18 cellular contexts compared by ENCODE assay signal in genomic region chr1:177206831-177207230, GRCh38. TPM values are rescaled to one million over a fixed set of nuclear protein-coding genes. Genes with fewer than 3 reads are reported as not detected.
DNase-seq lines count a peak whose midpoint lies in the region; ATAC-seq and TF ChIP-seq lines count a peak whose summit lies in the region.
"Had no signal": no experiment of that assay in that cellular context is flagged by ENCODE, and none has a peak within 500 bp of the region (broad histone marks: within the 10 kb centered on the region; RNA-seq: fewer than 3 reads in every experiment).

No MANE protein-coding gene starts in this region.

- H3K79me2 ChIP-seq in GM23248 (ENCODE audit: insufficient read depth) (no peaks in the 10 kb centered on the region), neural cell (replicated peaks; ENCODE audit: insufficient read depth, low read length) (no peaks in the 10 kb centered on the region)

- DNase-seq in DMS153 (lab: John Stamatoyannopoulos, UW) (peak; percentile 37), DMS153 treated with DMSO at 0.1 percent for 48 hours (lab: John Stamatoyannopoulos, UW; ENCODE audit: unreplicated experiment) (no peak), GM23248 (peak; percentile 33), dorsolateral prefrontal cortex (no peak), natural killer cell (no peak), H4 (ENCODE audit: low spot score) (no peak)
- DNase-seq: CD4-positive, alpha-beta T cell; H9; NCI-H1092 treated with DMSO at 0.1 percent for 48 hours; NCI-H2081; SHP77 had no signal

- H3K9me3 ChIP-seq in GM23248 (ENCODE audit: low read depth) (no peaks in the 10 kb centered on the region), neural cell (ENCODE audit: low read length) (no peaks in the 10 kb centered on the region)

- TF ChIP-seq CTCF in dorsolateral prefrontal cortex (IDR thresholded peaks at IDR 0.05 in 54 of 56, conservative IDR thresholded peaks at IDR 0.05 in 2 of 56; ENCODE audit: low read depth in 1 of 56, partially characterized antibody in 56 of 56) (no peak), neural cell (IDR thresholded peaks at IDR 0.05; ENCODE audit: poor library complexity, severe bottlenecking) (no peak), natural killer cell (IDR thresholded peaks at IDR 0.05) (no peak)

- no peaks in the 10 kb centered on the region for H3K9me2 ChIP-seq in GM23248 (ENCODE audit: insufficient read depth)
- H3K9me2 ChIP-seq in neural cell (ENCODE audit: insufficient read depth, low read length): no peaks in the 10 kb centered on the region

- ATAC-seq in HG02840 (IDR thresholded peaks at IDR 0.05; ENCODE audit: low FRiP score, unreplicated experiment) (no peak), natural killer cell (no peak)
- ATAC-seq: SK-N-SH treated with all-trans-retinoic acid at 6 μM for 48 hours had no signal

- H3K36me3 Mint-ChIP-seq in natural killer cell: no peaks in the 10 kb centered on the region

- no peaks in the 10 kb centered on the region for H3K4me1 Mint-ChIP-seq in natural killer cell
- H3K4me1 Mint-ChIP-seq: H9 had no signal

- intact Hi-C loops in dorsolateral prefrontal cortex (cut with DNase I): no loop called here
- intact Hi-C loops in natural killer cell (cut with micrococcal nuclease): no loop called here

- in situ Hi-C loops in GM23248 (cut with MboI): no loop called here

- H3K36me3 ChIP-seq in GM23248 (ENCODE audit: low read depth): no peaks in the 10 kb centered on the region
- no peaks in the 10 kb centered on the region for H3K36me3 ChIP-seq in neural cell (ENCODE audit: insufficient read depth, low read length)

- no peak for TF ChIP-seq RAD21 in neural cell (conservative IDR thresholded peaks at IDR 0.05)

- no peak overlapping the region for H3K4me3 ChIP-seq in GM23248
- H3K4me3 ChIP-seq in dorsolateral prefrontal cortex: no peak overlapping the region
- H3K4me3 ChIP-seq in neural cell (ENCODE audit: low read length): no peak overlapping the region

- H4K20me1 ChIP-seq in GM23248 (ENCODE audit: insufficient read depth) (no peaks in the 10 kb centered on the region), neural cell (ENCODE audit: insufficient read depth) (no peaks in the 10 kb centered on the region)

- H3K27me3 Mint-ChIP-seq in natural killer cell (ENCODE audit: low read depth in 2 of 2): no peaks in the 10 kb centered on the region
- H3K27me3 Mint-ChIP-seq: CD4-positive, alpha-beta T cell had no signal

- H3F3A ChIP-seq in GM23248 (ENCODE audit: insufficient read depth) (peaks cover 16% of the 10 kb centered on the region), neural cell (ENCODE audit: insufficient read depth, low read length, poor library complexity, severe bottlenecking) (no peaks in the 10 kb centered on the region)

- no peak overlapping the region for H3K27ac Mint-ChIP-seq in natural killer cell
- H3K27ac Mint-ChIP-seq: CD4-positive, alpha-beta T cell; H9 had no signal

- H2AFZ ChIP-seq in GM23248 (no peak overlapping the region), neural cell (ENCODE audit: low read depth, low read length) (no peak overlapping the region)

- H3K4me1 ChIP-seq in GM23248 (ENCODE audit: insufficient read depth): peaks cover 38% of the 10 kb centered on the region

- H3K9ac ChIP-seq in GM23248: no peak overlapping the region
- H3K9ac ChIP-seq in neural cell (ENCODE audit: low read length): no peak overlapping the region

- TF ChIP-seq EP300 in neural cell (conservative IDR thresholded peaks at IDR 0.05; ENCODE audit: poor library complexity, severe bottlenecking): no peak

- H3K27ac ChIP-seq in GM23248: no peak overlapping the region
- H3K27ac ChIP-seq in dorsolateral prefrontal cortex: peak overlapping the region in 39 of 59 donors; percentile 2 to 85 (median 56)
- H3K27ac ChIP-seq in neural cell (ENCODE audit: low read length): peak overlapping the region; percentile 16
- H3K27ac ChIP-seq: 22Rv1 had no signal

- no peaks in the 10 kb centered on the region for H3K27me3 ChIP-seq in GM23248 (replicated peaks; ENCODE audit: insufficient read depth)
- H3K27me3 ChIP-seq in dorsolateral prefrontal cortex: no peaks in the 10 kb centered on the region
- no peaks in the 10 kb centered on the region for H3K27me3 ChIP-seq in neural cell (ENCODE audit: insufficient read depth, low read depth, low read length)

- no peak overlapping the region for H3K4me3 Mint-ChIP-seq in natural killer cell
- H3K4me3 Mint-ChIP-seq: CD4-positive, alpha-beta T cell; H9 had no signal

- H3K4me2 ChIP-seq in GM23248 (ENCODE audit: unreplicated experiment): no peak overlapping the region
- no peak overlapping the region for H3K4me2 ChIP-seq in neural cell (ENCODE audit: low read length)

- peaks cover 2% of the 10 kb centered on the region in 2 donors for H3K9me3 Mint-ChIP-seq in natural killer cell
- H3K9me3 Mint-ChIP-seq: CD4-positive, alpha-beta T cell; H9 had no signal

TF ChIP-seq in neural cell, 6 proteins besides CTCF, POLR2A, EP300 and RAD21:
- TF ChIP-seq POLR2AphosphoS5 (IDR thresholded peaks at IDR 0.05) (peak; percentile 35), EZH2 (IDR thresholded peaks at IDR 0.05; ENCODE audit: borderline replicate concordance, insufficient read depth, low read length, poor library complexity, severe bottlenecking) (no peak)

RNA-seq across cellular contexts. Expression of gene BRINP2, which starts 36.1 kb away (rescaled TPM):
- not detected in 2 replicates for total RNA-seq in GM23248 (2014; rRNA removed; shearing (Covaris generic))
- polyA plus RNA-seq in GM23248 (2016; fragmentation: Nextera tagmentation; extraction: Ambion mirVana) (0.06 TPM in 1 of 2 replicates, not detected in the other), neural cell (12.9 and 17.2 TPM in 2 replicates)
- total RNA-seq in dorsolateral prefrontal cortex (10 to 100 TPM; 23.4 to 88.2 (median 57.5) TPM), natural killer cell (not detected)
- 16.1 and 16.4 TPM in 2 replicates for polyA minus RNA-seq in neural cell
- 0.21 and 0.39 TPM in 2 replicates for total RNA-seq in H4 (2014; rRNA removed; shearing (Covaris generic))
- total RNA-seq: CD4-positive, alpha-beta T cell; H9; OCI-LY7 had no signal
- polyA plus RNA-seq: AG04450 had no signal

RNA-seq across cellular contexts. Expression of gene ASTN1, which starts 42.3 kb away (rescaled TPM):
- not detected in 2 replicates for total RNA-seq in GM23248 (2014; rRNA removed; shearing (Covaris generic))
- not detected in 2 replicates for polyA plus RNA-seq in GM23248 (2016; fragmentation: Nextera tagmentation; extraction: Ambion mirVana)
- 100 to 1,000 TPM in 96 of 120 experiments, 10 to 100 TPM in 24; 51.9 to 159 (median 114) TPM for total RNA-seq in dorsolateral prefrontal cortex
- 33.4 and 37.9 TPM in 2 replicates for polyA plus RNA-seq in neural cell
- 95.4 and 106 TPM in 2 replicates for polyA minus RNA-seq in neural cell
- not detected for total RNA-seq in natural killer cell
- total RNA-seq in H4 (2014; rRNA removed; shearing (Covaris generic)): 0.43 and 0.85 TPM in 2 replicates
- total RNA-seq: CD4-positive, alpha-beta T cell; LHCN-M2; OCI-LY7 had no signal

Comparison
In these comparisons a context has a peak if more than half of its experiments do, and no peak if none do; other contexts are left out.
1. DNase-seq: peak in DMS153 (single experiment) and GM23248 (single experiment); none in DMS153 treated with DMSO at 0.1 percent for 48 hours (single experiment), dorsolateral prefrontal cortex (0 of 10), natural killer cell (single experiment) and H4 (single experiment).
2. RNA of gene BRINP2, which starts 36.1 kb away (total RNA-seq): 23.4 to 88.2 TPM in dorsolateral prefrontal cortex; 0.21 to 0.39 TPM in H4, not detected in GM23248 and not detected in natural killer cell; every median in the first group is over 10 times any median in the second.
3. RNA of gene ASTN1, which starts 42.3 kb away (total RNA-seq): 51.9 to 159 TPM in dorsolateral prefrontal cortex; 0.43 to 0.85 TPM in H4, not detected in GM23248 and not detected in natural killer cell; every median in the first group is over 10 times any median in the second.